Comparison of ENCODE assay signal across 8 cellular contexts in genomic region chr12:40692617-40693502, GRCh38. TPM values are rescaled to one million over a fixed set of nuclear protein-coding genes. Genes with fewer than 3 reads are reported as not detected.
DNase-seq lines count a peak whose midpoint lies in the region; ATAC-seq and TF ChIP-seq lines count a peak whose summit lies in the region.

No MANE protein-coding gene starts in this region.

- no peaks in the 10 kb centered on the region for H3K9me3 Mint-ChIP-seq in type B pancreatic cell
- peaks cover 0 to 2% of the 10 kb centered on the region in 2 donors for H3K9me3 Mint-ChIP-seq in activated T-cell treated with anti-CD3 and anti-CD28 coated beads, Interleukin-2, amount 50 U/mL, for 72 hours

- H3K4me3 ChIP-seq in body of pancreas (peak overlapping the region in 1 of 2 donors; percentile 43), lower leg skin (ENCODE audit: low read depth, poor library complexity, severe bottlenecking) (peak overlapping the region; percentile 43)

- peaks cover 54% of the 10 kb centered on the region for H3K27me3 Mint-ChIP-seq in type B pancreatic cell
- H3K27me3 Mint-ChIP-seq in activated T-cell treated with anti-CD3 and anti-CD28 coated beads, Interleukin-2, amount 50 U/mL, for 72 hours (ENCODE audit: low read depth): peaks cover 10% of the 10 kb centered on the region

- H3K4me1 ChIP-seq in body of pancreas: peaks cover 18% of the 10 kb centered on the region

- no peak overlapping the region for H3K27ac ChIP-seq in body of pancreas

- TF ChIP-seq CTCF in body of pancreas (IDR thresholded peaks at IDR 0.05) (no peak), lower leg skin (IDR thresholded peaks at IDR 0.05) (no peak), type B pancreatic cell (conservative IDR thresholded peaks at IDR 0.05) (no peak)

- intact Hi-C loops in body of pancreas (cut with DNase I) (no loop called here), lower leg skin (cut with DNase I; ENCODE audit: low total_unique reads) (no loop called here)

- no peaks in the 10 kb centered on the region for H3K9me3 ChIP-seq in body of pancreas

- peaks cover 0 to 13% of the 10 kb centered on the region in 2 donors for H3K27me3 ChIP-seq in body of pancreas

- no peaks in the 10 kb centered on the region for H3K36me3 ChIP-seq in body of pancreas (replicated peaks in 1 of 2; ENCODE audit: insufficient read depth in 1 of 2, low read depth in 2 of 2)

- TF ChIP-seq POLR2A in body of pancreas (IDR thresholded peaks at IDR 0.05) (no peak), lower leg skin (IDR thresholded peaks at IDR 0.05) (no peak)

- 0 to 1% methylated on average over 24 to 46 of the region's 56 CpGs for WGBS in body of pancreas, 2 donors
- WGBS in lower leg skin, 2 donors: 1 to 4% methylated on average over 25 to 46 of the region's 56 CpGs

- DNase-seq in NCI-H2196 (lab: John Stamatoyannopoulos, UW; ENCODE audit: unreplicated experiment) (peak; percentile 4), NCI-H2196 treated with DMSO at 0.1 percent for 48 hours (lab: John Stamatoyannopoulos, UW; ENCODE audit: unreplicated experiment) (no peak), body of pancreas (peak; percentile 32 to 71 (median 56)), lower leg skin (ENCODE audit: low spot score in 2 of 2) (peak in 1 of 2 donors; percentile 86), type B pancreatic cell (ENCODE audit: extremely low spot score, unreplicated experiment) (no peak), EL (no peak)
- no peak for DNase-seq in activated T-cell treated with anti-CD3 and anti-CD28 coated beads, Interleukin-2, amount 50 U/mL, for 72 hours

- ATAC-seq in body of pancreas (peak; percentile 65), HG02840 (IDR thresholded peaks at IDR 0.05; ENCODE audit: low FRiP score, unreplicated experiment) (no peak)
- ATAC-seq in activated T-cell treated with anti-CD3 and anti-CD28 coated beads, Interleukin-2, amount 50 U/mL, for 72 hours (replicated peaks in 1 of 2): no peak

- H3K4me1 Mint-ChIP-seq in type B pancreatic cell (ENCODE audit: unreplicated experiment): peaks cover 6% of the 10 kb centered on the region
- no peaks in the 10 kb centered on the region for H3K4me1 Mint-ChIP-seq in activated T-cell treated with anti-CD3 and anti-CD28 coated beads, Interleukin-2, amount 50 U/mL, for 72 hours (ENCODE audit: low read depth)

- H3K27ac Mint-ChIP-seq in type B pancreatic cell: peak overlapping the region; percentile 72
- no peak overlapping the region for H3K27ac Mint-ChIP-seq in activated T-cell treated with anti-CD3 and anti-CD28 coated beads, Interleukin-2, amount 50 U/mL, for 72 hours

- H3K36me3 Mint-ChIP-seq in type B pancreatic cell: no peaks in the 10 kb centered on the region
- H3K36me3 Mint-ChIP-seq in activated T-cell treated with anti-CD3 and anti-CD28 coated beads, Interleukin-2, amount 50 U/mL, for 72 hours (ENCODE audit: insufficient read depth in 2 of 2): no peaks in the 10 kb centered on the region

- H3K4me3 Mint-ChIP-seq in type B pancreatic cell: peak overlapping the region; percentile 97
- peak overlapping the region in 1 of 2 donors; percentile 27 for H3K4me3 Mint-ChIP-seq in activated T-cell treated with anti-CD3 and anti-CD28 coated beads, Interleukin-2, amount 50 U/mL, for 72 hours

RNA-seq across cellular contexts. Expression of gene CNTN1, which starts 0.6 kb away (rescaled TPM):
- total RNA-seq in body of pancreas (1 to 10 TPM; 1.3 to 3.1 TPM), lower leg skin (10 to 100 TPM in 3 of 4 donors, 1 to 10 TPM in 1; 7.5 to 34.2 (median 19.4) TPM), type B pancreatic cell (ENCODE audit: low replicate concordance) (19.3 and 25.2 TPM in 2 replicates)
- total RNA-seq in activated T-cell treated with anti-CD3 and anti-CD28 coated beads, Interleukin-2, amount 50 U/mL, for 72 hours: not detected

Comparison
In these comparisons a context has a peak if more than half of its experiments do, and no peak if none do; other contexts are left out.
1. DNase-seq: peak in NCI-H2196 (single experiment) and body of pancreas (4 of 4); none in NCI-H2196 treated with DMSO at 0.1 percent for 48 hours (single experiment), type B pancreatic cell (single experiment), activated T-cell treated with anti-CD3 and anti-CD28 coated beads, Interleukin-2, amount 50 U/mL, for 72 hours (0 of 2) and EL (single experiment).